Comparison of ENCODE assay signal across 14 cellular contexts in the genomic region with DNA sequence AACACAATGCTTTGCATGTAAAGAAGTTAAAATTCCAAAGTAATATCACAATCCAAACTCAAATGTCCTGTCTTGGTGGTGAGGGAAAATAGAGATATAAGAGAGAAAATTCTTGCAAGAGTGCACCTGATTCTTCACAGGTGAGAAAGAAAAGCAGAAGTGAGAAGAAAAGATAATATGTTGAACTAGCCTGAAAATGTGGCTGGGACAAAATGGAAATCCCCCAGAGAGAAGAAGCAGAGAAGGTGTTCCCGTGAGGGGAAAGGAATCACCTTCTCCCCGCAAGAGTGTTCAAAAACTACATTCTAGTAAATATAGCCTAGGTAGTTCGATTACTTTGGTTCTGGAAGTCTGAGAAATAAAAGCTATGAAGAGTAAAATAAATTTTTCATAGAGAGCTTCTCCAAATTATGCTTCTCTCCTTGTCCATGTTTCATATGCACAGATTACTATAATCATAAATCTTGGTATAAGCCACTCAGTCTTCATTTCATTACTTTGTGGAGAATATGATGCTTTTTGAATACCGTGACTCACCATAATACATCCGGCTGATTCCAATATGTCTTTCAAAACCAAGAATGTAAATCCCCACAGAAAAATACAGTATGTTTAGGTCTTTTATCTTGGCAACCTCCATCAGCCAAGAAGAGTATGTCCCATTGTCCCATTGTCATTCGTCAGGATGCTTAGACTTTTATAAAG.
DNase-seq lines count a peak whose midpoint lies in the region; ATAC-seq and TF ChIP-seq lines count a peak whose summit lies in the region.
"Had no signal": no experiment of that assay in that cellular context is flagged by ENCODE, and none has a peak within 500 bp of the region (broad histone marks: within the 10 kb centered on the region; RNA-seq: fewer than 3 reads in every experiment).

No MANE protein-coding gene starts in this region.

- DNase-seq in GM13976 (ENCODE audit: low spot score), result peak; percentile 15
- DNase-seq in HUDEP-2 (lab: John Stamatoyannopoulos, UW; ENCODE audit: unreplicated experiment in 76 of 76), result no peak
- no peak for DNase-seq in breast epithelium (ENCODE audit: low spot score in 2 of 2)
- no peak for DNase-seq in posterior vena cava (ENCODE audit: low spot score)
- DNase-seq: NCI-H1694 had no signal

- H3K4me3 ChIP-seq in breast epithelium, result no peak overlapping the region
- H3K4me3 ChIP-seq: coronary artery, K562, SJSA1 had no signal

- H3K36me3 ChIP-seq in breast epithelium, result no peaks in the 10 kb centered on the region
- H3K36me3 ChIP-seq: SJSA1 had no signal

- peaks cover 0 to 3% of the 10 kb centered on the region in 2 donors for H3K9me3 ChIP-seq in breast epithelium
- H3K9me3 ChIP-seq: SJSA1 had no signal

- TF ChIP-seq CTCF in GM13976 (IDR thresholded peaks at IDR 0.05; ENCODE audit: borderline replicate concordance, control extremely low read depth, extremely low read depth, insufficient read depth, missing control alignments) (no peak), breast epithelium (IDR thresholded peaks at IDR 0.05) (no peak)

- in situ Hi-C loops in GM13976 (cut with MboI; ENCODE audit: low sequenced_read_pairs, unreplicated experiment), result no loop called here

- intact Hi-C loops in breast epithelium (cut with DNase I; ENCODE audit: low total_unique reads) (no loop called here), posterior vena cava (cut with DNase I) (no loop called here)

- ATAC-seq in GM19351 (IDR thresholded peaks at IDR 0.05; ENCODE audit: unreplicated experiment) (peak; percentile 87), HG02642 (IDR thresholded peaks at IDR 0.05; ENCODE audit: poor library complexity, unreplicated experiment) (peak; percentile 79), HG03378 (IDR thresholded peaks at IDR 0.05; ENCODE audit: unreplicated experiment) (peak; percentile 88), HG03045 (IDR thresholded peaks at IDR 0.05; ENCODE audit: unreplicated experiment) (no peak)
- ATAC-seq: K562 had no signal

- H3K27ac ChIP-seq in breast epithelium, result no peak overlapping the region
- H3K27ac ChIP-seq: coronary artery, parathyroid adenoma, SJSA1, VCaP had no signal

- no peaks in the 10 kb centered on the region for H3K27me3 ChIP-seq in breast epithelium

- no peaks in the 10 kb centered on the region for H3K4me1 ChIP-seq in breast epithelium
- H3K4me1 ChIP-seq: parathyroid adenoma, SJSA1 had no signal

- TF ChIP-seq POLR2A in breast epithelium (IDR thresholded peaks at IDR 0.05), result no peak
